9 cellular contexts compared by ENCODE assay signal in genomic region chr17:78144146-78144719, GRCh38. TPM values are rescaled to one million over a fixed set of nuclear protein-coding genes. Genes with fewer than 3 reads are reported as not detected.
A peak's percentile ranks its signal among the peaks of the same experiment; 100 is the strongest.
DNase-seq lines count a peak whose midpoint lies in the region; ATAC-seq and TF ChIP-seq lines count a peak whose summit lies in the region.
"Had no signal": no experiment of that assay in that cellular context is flagged by ENCODE, and none has a peak within 500 bp of the region (broad histone marks: within the 10 kb centered on the region; RNA-seq: fewer than 3 reads in every experiment).

No MANE protein-coding gene starts in this region.

- no peak for ATAC-seq in GM18909 (IDR thresholded peaks at IDR 0.05; ENCODE audit: poor library complexity, unreplicated experiment)
- no peak for ATAC-seq in GM18861 (IDR thresholded peaks at IDR 0.05; ENCODE audit: unreplicated experiment)

- H3K36me3 Mint-ChIP-seq in activated naive CD4-positive, alpha-beta T cell treated with anti-CD3 and anti-CD28 coated beads, Interleukin-2, amount 50 U/mL, for 24 hours = no peaks in the 10 kb centered on the region

- TF ChIP-seq CTCF in retinal pigment epithelial cell (conservative IDR thresholded peaks at IDR 0.05; ENCODE audit: low read depth, low read length) = no peak

- no peak for DNase-seq in activated naive CD4-positive, alpha-beta T cell treated with anti-CD3 and anti-CD28 coated beads, Interleukin-2, amount 50 U/mL, for 16 hours
- DNase-seq in SW480 (ENCODE audit: low spot score) (peak; percentile 41), glomerular endothelial cell (ENCODE audit: extremely low read depth, low read depth, low spot score) (peak; percentile 22), retinal pigment epithelial cell (ENCODE audit: low read depth) (peak; percentile 67), NCI-H524 treated with DMSO at 0.1 percent for 48 hours (lab: John Stamatoyannopoulos, UW) (no peak)

- H3K4me3 ChIP-seq in retinal pigment epithelial cell (ENCODE audit: low read length) = no peak overlapping the region

- peaks cover 50% of the 10 kb centered on the region for H3K4me1 Mint-ChIP-seq in activated naive CD4-positive, alpha-beta T cell treated with anti-CD3 and anti-CD28 coated beads, Interleukin-2, amount 50 U/mL, for 24 hours

- peak overlapping the region; percentile 17 for H3K27ac Mint-ChIP-seq in activated naive CD4-positive, alpha-beta T cell treated with anti-CD3 and anti-CD28 coated beads, Interleukin-2, amount 50 U/mL, for 24 hours

- no peaks in the 10 kb centered on the region for H3K9me3 Mint-ChIP-seq in activated naive CD4-positive, alpha-beta T cell treated with anti-CD3 and anti-CD28 coated beads, Interleukin-2, amount 50 U/mL, for 24 hours

- no peaks in the 10 kb centered on the region for H3K27me3 Mint-ChIP-seq in activated naive CD4-positive, alpha-beta T cell treated with anti-CD3 and anti-CD28 coated beads, Interleukin-2, amount 50 U/mL, for 24 hours

- H3K4me3 Mint-ChIP-seq in activated naive CD4-positive, alpha-beta T cell treated with anti-CD3 and anti-CD28 coated beads, Interleukin-2, amount 50 U/mL, for 24 hours = no peak overlapping the region

RNA-seq across cellular contexts. Expression of gene C17orf99, which starts 2.0 kb away (rescaled TPM):
- total RNA-seq in glomerular endothelial cell = not detected in 2 replicates
- total RNA-seq: bronchial epithelial cell had no signal

RNA-seq across cellular contexts. Expression of gene TMC8, which starts 13.7 kb away (rescaled TPM):
- 0.10 and 1.1 TPM in 2 replicates for total RNA-seq in glomerular endothelial cell
- total RNA-seq: bronchial epithelial cell had no signal

RNA-seq across cellular contexts. Expression of gene TMC6, which starts 15.7 kb away (rescaled TPM):
- 40.7 and 82.6 TPM in 2 replicates for total RNA-seq in glomerular endothelial cell

RNA-seq across cellular contexts. Expression of gene SYNGR2, which starts 24.1 kb away (rescaled TPM):
- 83.6 and 164 TPM in 2 replicates for total RNA-seq in glomerular endothelial cell

RNA-seq across cellular contexts. Expression of gene TK1, which starts 42.6 kb away (rescaled TPM):
- total RNA-seq in glomerular endothelial cell = 23.3 and 51.8 TPM in 2 replicates

Comparison
In these comparisons a context has a peak if more than half of its experiments do, and no peak if none do; other contexts are left out.
1. DNase-seq: peak in SW480 (single experiment), glomerular endothelial cell (single experiment) and retinal pigment epithelial cell (single experiment); none in activated naive CD4-positive, alpha-beta T cell treated with anti-CD3 and anti-CD28 coated beads, Interleukin-2, amount 50 U/mL, for 16 hours (single experiment) and NCI-H524 treated with DMSO at 0.1 percent for 48 hours (single experiment).